In the genomic region with DNA sequence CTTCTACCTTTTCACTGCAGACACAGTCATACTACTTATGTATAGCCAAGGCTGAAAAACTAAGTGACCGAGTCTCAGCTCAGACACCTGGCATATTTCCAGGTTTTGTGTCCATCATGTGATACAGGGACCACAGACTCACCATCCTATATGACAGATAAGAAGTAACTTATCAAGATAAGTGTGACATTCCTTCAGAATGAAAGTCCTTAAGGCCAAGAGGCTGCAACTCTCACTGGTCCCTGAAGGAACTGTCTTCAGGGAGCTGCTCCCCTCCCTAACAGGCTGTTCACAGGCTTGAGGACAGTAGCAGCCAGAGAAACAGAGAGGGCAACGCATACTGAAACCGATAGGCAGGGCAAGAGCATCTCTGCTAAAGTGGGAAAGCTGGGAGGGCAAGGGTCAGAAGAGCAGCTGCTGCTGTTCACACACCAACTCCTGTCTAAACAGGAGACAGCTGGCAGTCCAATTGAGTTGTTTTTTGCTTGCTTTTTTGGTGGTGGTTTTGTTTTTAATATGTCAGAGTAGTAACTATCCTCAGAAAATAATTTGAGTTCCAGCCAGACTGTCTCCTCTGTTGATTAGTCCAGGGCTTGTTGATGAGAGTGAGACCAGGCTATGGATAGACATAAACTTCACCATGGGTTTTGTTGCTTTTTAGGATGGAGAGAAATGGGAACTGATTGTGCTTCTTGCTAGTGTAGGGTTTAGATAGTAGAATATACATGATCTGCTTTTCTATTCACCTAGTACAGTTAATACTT, we compare ENCODE assay signal across 9 cellular contexts.
DNase-seq lines count a peak whose midpoint lies in the region; ATAC-seq and TF ChIP-seq lines count a peak whose summit lies in the region.
"Had no signal": no experiment of that assay in that cellular context is flagged by ENCODE, and none has a peak within 500 bp of the region (broad histone marks: within the 10 kb centered on the region; RNA-seq: fewer than 3 reads in every experiment).

No MANE protein-coding gene starts in this region.

- H3K9me3 ChIP-seq in SJCRH30 (replicated peaks), result no peaks in the 10 kb centered on the region
- no peaks in the 10 kb centered on the region for H3K9me3 ChIP-seq in left ventricle myocardium inferior (replicated peaks)
- H3K9me3 ChIP-seq in subcutaneous abdominal adipose tissue (ENCODE audit: control insufficient read depth in 5 of 5, low read length in 5 of 5), result no peaks in the 10 kb centered on the region

- H3K27me3 ChIP-seq in SJCRH30 (no peaks in the 10 kb centered on the region), left ventricle myocardium inferior (ENCODE audit: low read depth) (no peaks in the 10 kb centered on the region), subcutaneous abdominal adipose tissue (ENCODE audit: control insufficient read depth in 5 of 5, insufficient read depth in 4 of 5, low read length in 5 of 5) (no peaks in the 10 kb centered on the region)

- peak overlapping the region in 2 of 5 donors; percentile 22 to 26 for H3K9ac ChIP-seq in subcutaneous abdominal adipose tissue (ENCODE audit: low read length in 5 of 5)

- H3K36me3 ChIP-seq in SJCRH30 (no peaks in the 10 kb centered on the region), left ventricle myocardium inferior (no peaks in the 10 kb centered on the region), subcutaneous abdominal adipose tissue (ENCODE audit: control insufficient read depth in 5 of 5, insufficient read depth in 5 of 5, low read length in 5 of 5) (peaks cover 0 to 6% (median 0%) of the 10 kb centered on the region in 5 donors)

- no peak overlapping the region for H3K4me3 Mint-ChIP-seq in activated naive CD4-positive, alpha-beta T cell treated with anti-CD3 and anti-CD28 coated beads, Interleukin-2, amount 10 ng/mL, durations not matched to agents 7 days and 5 days
- H3K4me3 Mint-ChIP-seq: memory B cell had no signal

- peaks cover 56% of the 10 kb centered on the region for H3K4me1 ChIP-seq in SJCRH30
- peaks cover 75% of the 10 kb centered on the region for H3K4me1 ChIP-seq in left ventricle myocardium inferior
- H3K4me1 ChIP-seq in subcutaneous abdominal adipose tissue (ENCODE audit: control insufficient read depth in 5 of 5, insufficient read depth in 5 of 5, low read length in 5 of 5), result peaks cover 4 to 44% (median 40%) of the 10 kb centered on the region in 5 donors

- H3K36me3 Mint-ChIP-seq in activated naive CD4-positive, alpha-beta T cell treated with anti-CD3 and anti-CD28 coated beads, Interleukin-2, amount 10 ng/mL, durations not matched to agents 7 days and 5 days, result peaks cover 39% of the 10 kb centered on the region

- TF ChIP-seq CTCF in left ventricle myocardium inferior (IDR thresholded peaks at IDR 0.05; ENCODE audit: borderline replicate concordance), result no peak

- CTCF ChIA-PET in activated naive CD4-positive, alpha-beta T cell treated with anti-CD3 and anti-CD28 coated beads, Interleukin-2, amount 10 ng/mL, durations not matched to agents 7 days and 5 days (lab: Charles Lee), result interaction anchor here (0.6 to 1.2 kb wide), 3 partner anchors 14 to 146 kb away, joined by 3 read pairs; no protein-coding TSS in a partner anchor

- peaks cover 37% of the 10 kb centered on the region for H3K4me1 Mint-ChIP-seq in activated naive CD4-positive, alpha-beta T cell treated with anti-CD3 and anti-CD28 coated beads, Interleukin-2, amount 10 ng/mL, durations not matched to agents 7 days and 5 days

- H3K27ac ChIP-seq in SJCRH30 (peak overlapping the region; percentile 58), left ventricle myocardium inferior (replicated peaks) (peak overlapping the region; percentile 53), subcutaneous abdominal adipose tissue (ENCODE audit: low read depth, low read length) (peak overlapping the region; percentile 43)

- intact Hi-C loops in left ventricle myocardium inferior (cut with micrococcal nuclease), result no loop called here

- DNase-seq in activated naive CD4-positive, alpha-beta T cell treated with anti-CD3 and anti-CD28 coated beads, Interleukin-2, amount 10 ng/mL, durations not matched to agents 7 days and 5 days, result no peak
- DNase-seq in activated naive CD4-positive, alpha-beta T cell treated with Interleukin-2 at 50 U/mL for 16 hours, result no peak
- DNase-seq in SJCRH30 (peak; percentile 91 to 96), left ventricle myocardium inferior (no peak), AG08395 (ENCODE audit: low spot score) (no peak), NOMO-1 (lab: John Stamatoyannopoulos, UW; ENCODE audit: unreplicated experiment in 2 of 2) (no peak)

- H3K4me3 ChIP-seq in SJCRH30 (peak overlapping the region; percentile 1), left ventricle myocardium inferior (no peak overlapping the region), subcutaneous abdominal adipose tissue (ENCODE audit: low read depth in 1 of 5, low read length in 5 of 5) (no peak overlapping the region)

- no peaks in the 10 kb centered on the region for H3K27me3 Mint-ChIP-seq in activated naive CD4-positive, alpha-beta T cell treated with anti-CD3 and anti-CD28 coated beads, Interleukin-2, amount 10 ng/mL, durations not matched to agents 7 days and 5 days
- H3K27me3 Mint-ChIP-seq: memory B cell had no signal

- peak; percentile 55 for ATAC-seq in HG03064 (IDR thresholded peaks at IDR 0.05; ENCODE audit: low read depth, unreplicated experiment)

- no peaks in the 10 kb centered on the region for H3K9me3 Mint-ChIP-seq in activated naive CD4-positive, alpha-beta T cell treated with anti-CD3 and anti-CD28 coated beads, Interleukin-2, amount 10 ng/mL, durations not matched to agents 7 days and 5 days
- H3K9me3 Mint-ChIP-seq: memory B cell had no signal

- H3K27ac Mint-ChIP-seq in activated naive CD4-positive, alpha-beta T cell treated with anti-CD3 and anti-CD28 coated beads, Interleukin-2, amount 10 ng/mL, durations not matched to agents 7 days and 5 days, result peak overlapping the region; percentile 21
- H3K27ac Mint-ChIP-seq: memory B cell had no signal

Comparison
In these comparisons a context has a peak if more than half of its experiments do, and no peak if none do; other contexts are left out.
1. DNase-seq: peak in SJCRH30 (2 of 2); none in activated naive CD4-positive, alpha-beta T cell treated with anti-CD3 and anti-CD28 coated beads, Interleukin-2, amount 10 ng/mL, durations not matched to agents 7 days and 5 days (single experiment), activated naive CD4-positive, alpha-beta T cell treated with Interleukin-2 at 50 U/mL for 16 hours (single experiment), left ventricle myocardium inferior (single experiment), AG08395 (single experiment) and NOMO-1 (0 of 2).
2. Peak in every context shown above with its lines, with median percentiles within 50 percentile points of each other: H3K27ac ChIP-seq.